27 cellular contexts compared by ENCODE assay signal in the genomic region with DNA sequence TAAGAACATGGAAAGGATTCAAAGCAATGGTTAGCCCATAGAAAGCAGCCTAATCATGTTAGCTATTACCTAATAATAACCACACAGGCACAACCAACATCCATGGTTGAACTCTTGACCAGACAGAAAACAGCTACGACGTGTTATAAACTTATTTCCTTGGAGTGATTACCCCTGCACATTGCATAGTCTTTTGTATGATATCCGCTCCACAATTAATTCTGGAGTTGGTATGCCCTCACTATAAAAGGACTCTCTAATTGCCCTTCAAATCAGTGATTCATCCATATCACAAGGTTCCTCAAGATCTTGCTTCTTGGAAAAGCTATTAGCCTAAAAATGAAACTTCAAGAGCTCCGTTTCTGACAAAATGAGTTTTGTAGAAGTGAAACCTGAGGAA.
"Had no signal": no experiment of that assay in that cellular context is flagged by ENCODE, and none has a peak within 500 bp of the region (broad histone marks: within the 10 kb centered on the region; RNA-seq: fewer than 3 reads in every experiment).

No MANE protein-coding gene starts in this region.

- ATAC-seq: activated CD4-positive, alpha-beta T cell treated with anti-CD3 and anti-CD28 coated beads for 36 hours; activated CD8-positive, alpha-beta memory T cell treated with anti-CD3 and anti-CD28 coated beads, Interleukin-2, amount 10 ng/mL, durations not matched to agents 7 days and 5 days; activated CD8-positive, alpha-beta T cell treated with anti-CD3 and anti-CD28 coated beads, Interleukin-2, amount 10 ng/mL, durations not matched to agents 7 days and 5 days; activated naive CD8-positive, alpha-beta T cell treated with anti-CD3 and anti-CD28 coated beads, Interleukin-2, amount 50 U/mL, for 24 hours; effector memory CD8-positive, alpha-beta T cell; gastrocnemius medialis; stimulated activated memory B cell treated with anti-CD40 and anti-IgM and Interleukin-4, amounts not matched to agents 10 μg/mL and 1 μg/mL and 100 μg/mL, for 72 hours; stimulated activated naive CD8-positive, alpha-beta T cell treated with anti-CD3 and anti-CD28 coated beads, Interleukin-15, amount 100 ng/mL, for 72 hours had no signal

- H3K9me3 ChIP-seq: gastrocnemius medialis, left ventricle myocardium inferior, neutrophil, ovary, sigmoid colon had no signal

- H3K27me3 ChIP-seq: gastrocnemius medialis, neutrophil, ovary, sigmoid colon had no signal

- H3K36me3 ChIP-seq: cardiac muscle cell, gastrocnemius medialis, left ventricle myocardium inferior, neutrophil, ovary, sigmoid colon had no signal

- H3K4me2 ChIP-seq: smooth muscle cell had no signal

- H3K4me1 ChIP-seq: gastrocnemius medialis, left ventricle myocardium inferior, sigmoid colon had no signal

- FAIRE-seq: islet of Langerhans had no signal

- DNase-seq: activated CD4-positive, alpha-beta T cell treated with anti-CD3 and anti-CD28 coated beads for 36 hours; activated CD4-positive, CD25-positive, alpha-beta regulatory T cell; activated CD8-positive, alpha-beta memory T cell treated with anti-CD3 and anti-CD28 coated beads, Interleukin-2, amount 10 ng/mL, durations not matched to agents 7 days and 5 days; activated CD8-positive, alpha-beta T cell treated with anti-CD3 and anti-CD28 coated beads, Interleukin-2, amount 10 ng/mL, durations not matched to agents 7 days and 5 days; activated naive CD8-positive, alpha-beta T cell treated with anti-CD3 and anti-CD28 coated beads, Interleukin-2, amount 50 U/mL, for 24 hours; activated T-cell treated with anti-CD3 and anti-CD28 coated beads, Interleukin-2, amount 50 U/mL, for 48 hours; dorsolateral prefrontal cortex; effector memory CD8-positive, alpha-beta T cell; erythroblast; gastrocnemius medialis; glutamatergic neuron; left ventricle myocardium inferior; nephron progenitor cell; ovary; retina; sigmoid colon; stimulated activated CD4-positive, alpha-beta T cell treated with anti-CD3 and anti-CD28 coated beads, Interleukin-1b, Interleukin-23, amount 100 ng/mL, for 48 hours; stimulated activated CD4-positive, alpha-beta T cell treated with anti-CD3 and anti-CD28 coated beads, Interleukin-4, amount 100 ng/mL, for 4 hours; stimulated activated CD8-positive, alpha-beta memory T cell treated with anti-CD3 and anti-CD28 coated beads, Interleukin-4, amount 100 ng/mL, for 48 hours; stimulated activated naive CD8-positive, alpha-beta T cell treated with anti-CD3 and anti-CD28 coated beads, Interleukin-15, amount 100 ng/mL, for 72 hours; substantia nigra had no signal

- H3K27ac ChIP-seq: cardiac muscle cell, coronary artery, dorsolateral prefrontal cortex, gastrocnemius medialis, left ventricle myocardium inferior, neutrophil, ovary, sigmoid colon had no signal

- H3K4me3 ChIP-seq: cardiac muscle cell, coronary artery, dorsolateral prefrontal cortex, gastrocnemius medialis, left ventricle myocardium inferior, ovary, sigmoid colon, smooth muscle cell had no signal
